In genomic region chr1:89781494-89782126, GRCh38 we compare ENCODE assay signal across 8 cellular contexts.
A peak's percentile ranks its signal among the peaks of the same experiment; 100 is the strongest.
DNase-seq lines count a peak whose midpoint lies in the region; ATAC-seq lines count a peak whose summit lies in the region.

No MANE protein-coding gene starts in this region.

- peak; percentile 40 to 47 (median 41) for DNase-seq in activated CD8-positive, alpha-beta memory T cell treated with anti-CD3 and anti-CD28 coated beads for 48 hours (ENCODE audit: low read depth in 2 of 3, low spot score in 2 of 3)
- DNase-seq in stimulated activated CD4-positive, alpha-beta T cell treated with anti-CD3 and anti-CD28 coated beads, Interleukin-15, amount 100 ng/mL, for 24 hours, result peak; percentile 87
- DNase-seq in amniotic stem cell (lab: John Stamatoyannopoulos, UW), result no peak
- no peak for DNase-seq in Kasumi-1 (lab: John Stamatoyannopoulos, UW)
- no peak for DNase-seq in NCI-H146 (lab: John Stamatoyannopoulos, UW)

- ATAC-seq in GM18511 (IDR thresholded peaks at IDR 0.05; ENCODE audit: unreplicated experiment) (peak; percentile 83), HG03025 (IDR thresholded peaks at IDR 0.05; ENCODE audit: low FRiP score, unreplicated experiment) (peak; percentile 78), GM19324 (IDR thresholded peaks at IDR 0.05; ENCODE audit: low FRiP score, unreplicated experiment) (no peak)

Comparison
In these comparisons a context has a peak if more than half of its experiments do, and no peak if none do; other contexts are left out.
1. DNase-seq: peak in activated CD8-positive, alpha-beta memory T cell treated with anti-CD3 and anti-CD28 coated beads for 48 hours (3 of 3) and stimulated activated CD4-positive, alpha-beta T cell treated with anti-CD3 and anti-CD28 coated beads, Interleukin-15, amount 100 ng/mL, for 24 hours (single experiment); none in amniotic stem cell (single experiment), Kasumi-1 (0 of 2) and NCI-H146 (single experiment).